ENCODE assay signal across 22 cellular contexts in the genomic region with DNA sequence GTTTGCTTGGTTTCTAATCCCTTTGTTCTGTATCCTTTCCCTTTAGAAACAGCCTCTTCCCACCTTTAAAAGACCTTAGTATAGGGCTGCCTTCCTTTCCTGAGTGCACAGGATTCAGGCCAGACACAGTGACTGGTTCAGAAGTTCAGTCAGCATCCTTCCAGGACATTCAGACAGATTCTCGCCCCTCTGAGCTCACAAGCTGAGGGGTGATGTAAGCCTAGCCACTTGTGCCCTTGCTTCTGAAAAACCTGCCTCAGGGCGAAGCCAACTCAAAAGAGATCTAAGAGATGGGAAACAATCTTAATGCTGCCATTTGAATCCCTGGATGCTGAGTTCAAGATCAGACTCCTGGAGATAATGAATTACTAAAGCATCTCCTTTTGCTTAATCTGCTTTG.
"Had no signal": no experiment of that assay in that cellular context is flagged by ENCODE, and none has a peak within 500 bp of the region (broad histone marks: within the 10 kb centered on the region; RNA-seq: fewer than 3 reads in every experiment).

No MANE protein-coding gene starts in this region.

- H3K9me3 ChIP-seq: colonic mucosa, heart left ventricle, left ventricle myocardium inferior, lower lobe of right lung, ovary, right atrium auricular region, sigmoid colon, stomach, thoracic aorta, transverse colon had no signal

- H3K4me3 ChIP-seq: colonic mucosa, heart left ventricle, left ventricle myocardium inferior, lower lobe of right lung, neural progenitor cell, ovary, right atrium auricular region, sigmoid colon, skin epidermis, stomach, thoracic aorta, transverse colon had no signal

- H3K4me2 ChIP-seq: neural progenitor cell had no signal

- H3K4me1 ChIP-seq: colonic mucosa, heart left ventricle, left ventricle myocardium inferior, lower lobe of right lung, right atrium auricular region, sigmoid colon, stomach, transverse colon had no signal

- DNase-seq: colonic mucosa; dermis blood vessel endothelial cell; erythroblast; foreskin melanocyte; heart left ventricle; hippocampal formation; left cardiac atrium; left ventricle myocardium inferior; lower lobe of right lung; nucleus accumbens; ovary; sigmoid colon; stimulated activated CD4-positive, alpha-beta T cell treated with anti-CD3 and anti-CD28 coated beads, Interleukin-12 subunit alpha, Interleukin-12 subunit beta, amount 100 ng/mL, for 4 hours; stimulated activated naive CD4-positive, alpha-beta T cell; stomach; substantia nigra; transverse colon had no signal

- H3K27me3 ChIP-seq: colonic mucosa, neural progenitor cell, ovary, right atrium auricular region, sigmoid colon, transverse colon had no signal

- H3K27ac ChIP-seq: colonic mucosa, heart left ventricle, left ventricle myocardium inferior, lower lobe of right lung, neural progenitor cell, ovary, right atrium auricular region, sigmoid colon, skin epidermis, stomach, thoracic aorta, transverse colon had no signal

- H3K9ac ChIP-seq: neural progenitor cell had no signal

- H3K36me3 ChIP-seq: colonic mucosa, heart left ventricle, left ventricle myocardium inferior, lower lobe of right lung, neural progenitor cell, ovary, right atrium auricular region, sigmoid colon, stomach, thoracic aorta, transverse colon had no signal

- H2AFZ ChIP-seq: neural progenitor cell had no signal

- ATAC-seq: heart left ventricle; left cardiac atrium; lower lobe of right lung; natural killer cell treated with Interleukin-12 subunit alpha and Interleukin-12 subunit beta and Interleukin-15 and Interleukin-18, amount 100 ng/mL, for 72 hours had no signal
